8 cellular contexts compared by ENCODE assay signal in the genomic region with DNA sequence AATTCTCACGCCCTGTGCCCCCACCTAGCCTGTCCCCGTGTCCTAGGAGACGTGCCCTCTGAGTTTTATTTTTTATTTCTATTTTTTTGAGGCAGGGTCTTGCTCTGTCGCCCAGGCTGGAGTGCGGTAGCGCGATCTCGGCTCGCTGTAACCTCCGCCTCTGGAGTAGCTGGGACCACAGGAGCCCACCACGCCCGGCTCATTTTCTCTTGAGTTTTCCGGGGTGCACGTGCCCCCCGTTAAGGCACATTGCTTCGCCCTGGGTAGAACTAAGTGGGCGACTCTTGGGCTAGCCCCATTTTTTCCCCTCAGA. TPM values are rescaled to one million over a fixed set of nuclear protein-coding genes. Genes with fewer than 3 reads are reported as not detected.
A peak's percentile ranks its signal among the peaks of the same experiment; 100 is the strongest.
DNase-seq lines count a peak whose midpoint lies in the region; ATAC-seq and TF ChIP-seq lines count a peak whose summit lies in the region.

No MANE protein-coding gene starts in this region.

- H3K79me2 ChIP-seq in DND-41 (ENCODE audit: insufficient read depth, low read length) (peaks cover 51% of the 10 kb centered on the region), parathyroid adenoma (no peaks in the 10 kb centered on the region)

- H3K27me3 ChIP-seq in DND-41 (ENCODE audit: insufficient read depth, low read length, poor library complexity) (no peaks in the 10 kb centered on the region), SJCRH30 (no peaks in the 10 kb centered on the region), esophagus muscularis mucosa (no peaks in the 10 kb centered on the region), parathyroid adenoma (ENCODE audit: control insufficient read depth, insufficient read depth, low read length) (no peaks in the 10 kb centered on the region)

- H3K9ac ChIP-seq in DND-41 (ENCODE audit: low read depth, low read length) (peak overlapping the region; percentile 87), parathyroid adenoma (peak overlapping the region; percentile 70)

- TF ChIP-seq EP300 in esophagus muscularis mucosa (IDR thresholded peaks at IDR 0.05), result no peak

- H3K4me1 ChIP-seq in DND-41 (ENCODE audit: insufficient read depth, low read length) (peaks cover 44% of the 10 kb centered on the region), SJCRH30 (no peaks in the 10 kb centered on the region), esophagus muscularis mucosa (peaks cover 12 to 26% (median 24%) of the 10 kb centered on the region in 4 donors), parathyroid adenoma (peaks cover 5% of the 10 kb centered on the region)

- intact Hi-C loops in esophagus muscularis mucosa (cut with DNase I), result no loop called here

- H3K36me3 ChIP-seq in DND-41 (ENCODE audit: insufficient read depth, low read length) (peaks cover 33% of the 10 kb centered on the region), SJCRH30 (peaks cover 6% of the 10 kb centered on the region), esophagus muscularis mucosa (peaks cover 6 to 28% (median 21%) of the 10 kb centered on the region in 4 donors), parathyroid adenoma (ENCODE audit: control insufficient read depth, insufficient read depth, low read length) (no peaks in the 10 kb centered on the region)

- H2AFZ ChIP-seq in DND-41 (ENCODE audit: low read depth, low read length), result peak overlapping the region; percentile 84
- H2AFZ ChIP-seq in parathyroid adenoma, result peak overlapping the region; percentile 98

- TF ChIP-seq POLR2A in esophagus muscularis mucosa (IDR thresholded peaks at IDR 0.05; ENCODE audit: low read depth), result no peak

- ATAC-seq in DND-41 (ENCODE audit: insufficient read depth, low read depth) (no peak), GM21367 (IDR thresholded peaks at IDR 0.05; ENCODE audit: unreplicated experiment) (no peak), GM18858 (IDR thresholded peaks at IDR 0.05; ENCODE audit: unreplicated experiment) (no peak)

- TF ChIP-seq CTCF in DND-41 (IDR thresholded peaks at IDR 0.05; ENCODE audit: borderline replicate concordance, extremely low read depth, low read length, poor library complexity, severe bottlenecking) (no peak), esophagus muscularis mucosa (IDR thresholded peaks at IDR 0.05) (no peak), parathyroid adenoma (IDR thresholded peaks at IDR 0.05) (no peak)

- H3K9me3 ChIP-seq in DND-41 (ENCODE audit: insufficient read depth, low read length, severe bottlenecking), result no peaks in the 10 kb centered on the region
- H3K9me3 ChIP-seq in SJCRH30 (replicated peaks), result no peaks in the 10 kb centered on the region
- H3K9me3 ChIP-seq in esophagus muscularis mucosa, result no peaks in the 10 kb centered on the region
- H3K9me3 ChIP-seq in parathyroid adenoma (ENCODE audit: control insufficient read depth, low read length), result no peaks in the 10 kb centered on the region

- H4K20me1 ChIP-seq in DND-41 (ENCODE audit: insufficient read depth, low read length), result peaks cover 34% of the 10 kb centered on the region

- H3K4me2 ChIP-seq in DND-41 (ENCODE audit: insufficient read depth, low read length), result peak overlapping the region; percentile 83
- H3K4me2 ChIP-seq in parathyroid adenoma (ENCODE audit: low read length), result peak overlapping the region; percentile 92

- 44% methylated on average over 17 of the region's 17 CpGs for WGBS in esophagus muscularis mucosa

- H3K4me3 ChIP-seq in DND-41 (ENCODE audit: low read depth in 1 of 2, low read length in 2 of 2) (peak overlapping the region; percentile 88 to 94; a peak in 3 of 4 replicates), SJCRH30 (peak overlapping the region; percentile 86), esophagus muscularis mucosa (peak overlapping the region; percentile 86 to 98 (median 96)), parathyroid adenoma (ENCODE audit: low read depth, low read length) (peak overlapping the region; percentile 96)

- DNase-seq in DND-41 (no peak), SJCRH30 (no peak), esophagus muscularis mucosa (ENCODE audit: extremely low spot score) (no peak), HCEC 1CT (no peak), T1000 (lab: John Stamatoyannopoulos, UW) (no peak)

- peak overlapping the region; percentile 90 for H3K27ac ChIP-seq in DND-41 (ENCODE audit: low read length)
- H3K27ac ChIP-seq in SJCRH30, result no peak overlapping the region
- H3K27ac ChIP-seq in esophagus muscularis mucosa (replicated peaks in 1 of 4), result peak overlapping the region; percentile 86 to 94 (median 89)
- H3K27ac ChIP-seq in parathyroid adenoma, result peak overlapping the region; percentile 80

RNA-seq across cellular contexts. Expression of gene KLHDC4, which starts 0.7 kb away (rescaled TPM):
- 19.2 and 25.9 TPM in 2 replicates for total RNA-seq in SJCRH30 (2014; rRNA removed; shearing (Covaris generic))
- total RNA-seq in esophagus muscularis mucosa, result 10 to 100 TPM; 22.2 to 41.5 (median 31.4) TPM
